In the genomic region with DNA sequence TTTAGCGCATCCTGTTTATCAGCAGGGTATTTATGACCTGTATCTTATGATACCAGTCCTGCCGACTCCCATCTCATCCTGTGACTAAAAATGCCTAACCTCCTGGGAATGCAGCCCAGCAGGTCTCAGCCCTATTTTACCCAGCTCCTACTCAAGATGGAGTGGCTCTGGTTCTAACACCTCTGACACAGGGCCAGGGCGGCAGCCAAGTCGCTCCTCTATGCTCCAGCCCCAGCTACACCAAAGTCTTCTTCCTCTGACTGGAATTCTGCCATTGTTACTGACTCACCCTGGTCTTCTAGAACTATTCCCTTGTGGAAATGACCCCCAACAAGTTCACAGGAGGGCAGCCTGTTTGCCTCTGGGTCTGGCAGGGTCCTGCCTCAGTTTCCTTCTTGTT, we compare ENCODE assay signal across 9 cellular contexts. TPM values are rescaled to one million over a fixed set of nuclear protein-coding genes. Genes with fewer than 3 reads are reported as not detected.
DNase-seq lines count a peak whose midpoint lies in the region; ATAC-seq and TF ChIP-seq lines count a peak whose summit lies in the region.
"Had no signal": no experiment of that assay in that cellular context is flagged by ENCODE, and none has a peak within 500 bp of the region (broad histone marks: within the 10 kb centered on the region; RNA-seq: fewer than 3 reads in every experiment).

No MANE protein-coding gene starts in this region.

- no peak for DNase-seq in CD4-positive, alpha-beta memory T cell
- DNase-seq in RPMI7951 (ENCODE audit: low read depth) (peak; percentile 58), esophagus squamous epithelium (lab: John Stamatoyannopoulos, UW) (no peak), psoas muscle (peak in 1 of 2 donors; percentile 40), NCI-H2029 (lab: John Stamatoyannopoulos, UW) (no peak)
- DNase-seq: activated gamma-delta T cell treated with Interleukin-2 at 50 U/mL for 16 hours had no signal

- WGBS in esophagus squamous epithelium, 2 donors: 67 to 100% methylated on average over 3 to 4 of the region's 4 CpGs
- WGBS in psoas muscle, 3 donors: 57 to 71% (median 69%) methylated on average over 4 of the region's 4 CpGs

- H3K27ac ChIP-seq in CD4-positive, alpha-beta memory T cell (ENCODE audit: low read depth, low read length): no peak overlapping the region
- H3K27ac ChIP-seq in esophagus squamous epithelium (peak overlapping the region; percentile 90 to 98 (median 97)), psoas muscle (peak overlapping the region; percentile 98)

- POLR2A ChIA-PET in CD4-positive, alpha-beta memory T cell (lab: Charles Lee; ENCODE audit: partially characterized antibody): interaction anchor here (4.4 to 7.6 kb wide), 3 partner anchors 9 to 31 kb away, joined by 26 to 125 read pairs (median 96); a partner anchor contains a TSS

- TF ChIP-seq CTCF in esophagus squamous epithelium (IDR thresholded peaks at IDR 0.05) (no peak), psoas muscle (IDR thresholded peaks at IDR 0.05) (no peak)

- no peaks in the 10 kb centered on the region for H3K36me3 ChIP-seq in CD4-positive, alpha-beta memory T cell (ENCODE audit: insufficient read depth, low read length)
- H3K36me3 ChIP-seq in esophagus squamous epithelium (no peaks in the 10 kb centered on the region), psoas muscle (ENCODE audit: insufficient read depth in 1 of 2, low read depth in 1 of 2) (no peaks in the 10 kb centered on the region)

- peaks cover 0 to 3% of the 10 kb centered on the region in 2 donors for H3K36me3 Mint-ChIP-seq in CD4-positive, alpha-beta memory T cell

- peaks cover 55% of the 10 kb centered on the region for H3K4me1 ChIP-seq in CD4-positive, alpha-beta memory T cell (ENCODE audit: insufficient read depth, low read length)
- H3K4me1 ChIP-seq in esophagus squamous epithelium (peaks cover 28 to 48% (median 30%) of the 10 kb centered on the region in 3 donors), psoas muscle (peaks cover 34% of the 10 kb centered on the region)

- intact Hi-C loops in CD4-positive, alpha-beta memory T cell (cut with micrococcal nuclease): loop anchor here (10.0 kb wide), 1 partner anchor 341 kb away; no protein-coding TSS in a partner anchor
- intact Hi-C loops in esophagus squamous epithelium (cut with DNase I): no loop called here
- intact Hi-C loops in psoas muscle (cut with DNase I): no loop called here

- TF ChIP-seq POLR2A in esophagus squamous epithelium (IDR thresholded peaks at IDR 0.05): no peak

- H3K4me1 Mint-ChIP-seq in CD4-positive, alpha-beta memory T cell: peaks cover 17 to 55% (median 34%) of the 10 kb centered on the region in 4 donors

- H3K27ac Mint-ChIP-seq in CD4-positive, alpha-beta memory T cell: peak overlapping the region in 4 of 7 donors; percentile 50 to 86 (median 68)

- no peaks in the 10 kb centered on the region for H3K9me3 ChIP-seq in CD4-positive, alpha-beta memory T cell (ENCODE audit: control insufficient read depth in 1 of 2, low read length in 2 of 2)
- no peaks in the 10 kb centered on the region for H3K9me3 ChIP-seq in esophagus squamous epithelium
- H3K9me3 ChIP-seq in psoas muscle: no peaks in the 10 kb centered on the region

- CTCF ChIA-PET in CD4-positive, alpha-beta memory T cell (lab: Charles Lee; ENCODE audit: partially characterized antibody): interaction anchor here (6.4 kb wide), 1 partner anchor 31 kb away, joined by 108 read pairs; no protein-coding TSS in a partner anchor

- no peak overlapping the region for H3K4me3 ChIP-seq in CD4-positive, alpha-beta memory T cell (ENCODE audit: low read length in 2 of 2)
- H3K4me3 ChIP-seq in esophagus squamous epithelium (no peak overlapping the region), psoas muscle (no peak overlapping the region)

- peak overlapping the region in 1 of 8 donors; percentile 62 for H3K4me3 Mint-ChIP-seq in CD4-positive, alpha-beta memory T cell

- H3K27me3 Mint-ChIP-seq in CD4-positive, alpha-beta memory T cell: no peaks in the 10 kb centered on the region

- H3K9me3 Mint-ChIP-seq in CD4-positive, alpha-beta memory T cell: no peaks in the 10 kb centered on the region

- ATAC-seq in psoas muscle (no peak), GM21825 (IDR thresholded peaks at IDR 0.05; ENCODE audit: unreplicated experiment) (no peak), GM18861 (IDR thresholded peaks at IDR 0.05; ENCODE audit: unreplicated experiment) (no peak), HG03280 (IDR thresholded peaks at IDR 0.05; ENCODE audit: unreplicated experiment) (no peak)

- no peaks in the 10 kb centered on the region for H3K27me3 ChIP-seq in CD4-positive, alpha-beta memory T cell (ENCODE audit: insufficient read depth, low read length)
- H3K27me3 ChIP-seq in esophagus squamous epithelium: no peaks in the 10 kb centered on the region
- no peaks in the 10 kb centered on the region for H3K27me3 ChIP-seq in psoas muscle (ENCODE audit: insufficient read depth in 3 of 3, low read length in 2 of 3)

RNA-seq across cellular contexts. Expression of a gene that starts 7.9 kb away (rescaled TPM):
- total RNA-seq in CD4-positive, alpha-beta memory T cell: 10 to 100 TPM; 23.1 to 24.8 TPM
- under 1 TPM; 0.49 to 0.89 TPM for polyA plus RNA-seq in CD4-positive, alpha-beta memory T cell
- total RNA-seq in RPMI7951 (2014; rRNA removed; shearing (Covaris generic)): 2.0 and 2.2 TPM in 2 replicates
- total RNA-seq in esophagus squamous epithelium: 1 to 10 TPM; 1.1 to 1.7 (median 1.4) TPM
- total RNA-seq in psoas muscle: 1 to 10 TPM in 3 of 4 donors, under 1 TPM in 1; 0.75 to 8.2 (median 1.0) TPM
- polyA plus RNA-seq in psoas muscle: 1 to 10 TPM in 2 of 3 donors, under 1 TPM in 1; 0.66 to 1.8 (median 1.1) TPM

RNA-seq across cellular contexts. Expression of a gene that starts 16.4 kb away (rescaled TPM):
- 1 to 10 TPM; 8.2 to 9.3 TPM for total RNA-seq in CD4-positive, alpha-beta memory T cell
- polyA plus RNA-seq in CD4-positive, alpha-beta memory T cell: 1 to 10 TPM in 1 of 2 donors, under 1 TPM in 1; 0.50 to 1.4 TPM
- not detected in 2 replicates for total RNA-seq in RPMI7951 (2014; rRNA removed; shearing (Covaris generic))
- total RNA-seq in esophagus squamous epithelium (not detected), psoas muscle (not detected)
- polyA plus RNA-seq in psoas muscle: under 1 TPM in 1 of 3 donors, not detected in 2; 0.01 TPM

RNA-seq across cellular contexts. Expression of a gene that starts 46.2 kb away (rescaled TPM):
- 10 to 100 TPM; 55.4 to 63.8 TPM for total RNA-seq in CD4-positive, alpha-beta memory T cell
- polyA plus RNA-seq in CD4-positive, alpha-beta memory T cell: 100 to 1,000 TPM in 1 of 2 donors, 10 to 100 TPM in 1; 37.6 to 107 TPM
- 0.10 TPM in 1 of 2 replicates, not detected in the other for total RNA-seq in RPMI7951 (2014; rRNA removed; shearing (Covaris generic))
- total RNA-seq in esophagus squamous epithelium (1 to 10 TPM; 1.6 to 6.5 (median 2.3) TPM), psoas muscle (1 to 10 TPM in 1 of 4 donors, under 1 TPM in 3; 0.54 to 1.5 (median 0.77) TPM)
- under 1 TPM; 0.07 to 0.10 (median 0.10) TPM for polyA plus RNA-seq in psoas muscle

RNA-seq across cellular contexts. Expression of a gene that starts 48.1 kb away (rescaled TPM):
- total RNA-seq in CD4-positive, alpha-beta memory T cell: 100 to 1,000 TPM; 304 to 318 TPM
- 100 to 1,000 TPM; 724 to 917 TPM for polyA plus RNA-seq in CD4-positive, alpha-beta memory T cell
- total RNA-seq in RPMI7951 (2014; rRNA removed; shearing (Covaris generic)): 138 and 151 TPM in 2 replicates
- 10 to 100 TPM; 17.3 to 27.1 (median 19.6) TPM for total RNA-seq in esophagus squamous epithelium
- total RNA-seq in psoas muscle: 1 to 10 TPM; 2.3 to 5.0 (median 3.0) TPM
- polyA plus RNA-seq in psoas muscle: 1 to 10 TPM in 2 of 3 donors, under 1 TPM in 1; 0.90 to 1.8 (median 1.5) TPM

Comparison
In these comparisons a context has a peak if more than half of its experiments do, and no peak if none do; other contexts are left out.
1. RNA of a gene that starts 46.2 kb away (total RNA-seq): 55.4 to 63.8 TPM in CD4-positive, alpha-beta memory T cell; 1.6 to 6.5 TPM in esophagus squamous epithelium, 0.54 to 1.5 TPM in psoas muscle and 0.10 TPM in RPMI7951; every median in the first group is over 4 times any median in the second.